In genomic region chr12:130832561-130833209, GRCh38 we compare ENCODE assay signal across 12 cellular contexts. TPM values are rescaled to one million over a fixed set of nuclear protein-coding genes. Genes with fewer than 3 reads are reported as not detected.
DNase-seq lines count a peak whose midpoint lies in the region; ATAC-seq and TF ChIP-seq lines count a peak whose summit lies in the region.
"Had no signal": no experiment of that assay in that cellular context is flagged by ENCODE, and none has a peak within 500 bp of the region (broad histone marks: within the 10 kb centered on the region; RNA-seq: fewer than 3 reads in every experiment).

No MANE protein-coding gene starts in this region.

- H3K4me3 ChIP-seq in GM23248, result no peak overlapping the region
- H3K4me3 ChIP-seq in RWPE2 (ENCODE audit: severe bottlenecking), result no peak overlapping the region
- H3K4me3 ChIP-seq: stomach had no signal

- no peak overlapping the region for H2AFZ ChIP-seq in GM23248

- WGBS in GM23248 (ENCODE audit: low coverage in 1 of 2, low lambda C conversion rate in 2 of 2, missing lambda C conversion rate in 2 of 2), 2 experiments, result 53 to 57% methylated on average over 15 to 17 of the region's 17 CpGs

- H3K4me1 ChIP-seq in GM23248 (ENCODE audit: insufficient read depth) (peaks cover 14% of the 10 kb centered on the region), RWPE2 (ENCODE audit: insufficient read depth, poor library complexity, severe bottlenecking) (peaks cover 5% of the 10 kb centered on the region)

- ATAC-seq in RWPE2 (ENCODE audit: low read depth) (peak; percentile 73), sciatic nerve (peak; percentile 59), GM18858 (IDR thresholded peaks at IDR 0.05; ENCODE audit: unreplicated experiment) (no peak), HG02840 (IDR thresholded peaks at IDR 0.05; ENCODE audit: low FRiP score, unreplicated experiment) (no peak)

- H3K27me3 ChIP-seq in GM23248 (replicated peaks; ENCODE audit: insufficient read depth) (no peaks in the 10 kb centered on the region), RWPE2 (ENCODE audit: insufficient read depth, poor library complexity, severe bottlenecking) (no peaks in the 10 kb centered on the region)
- H3K27me3 ChIP-seq: stomach had no signal

- H3K36me3 ChIP-seq in GM23248 (ENCODE audit: low read depth), result no peaks in the 10 kb centered on the region
- peaks cover 5% of the 10 kb centered on the region; the same call in 1 of the 2 replicates for H3K36me3 ChIP-seq in RWPE2 (ENCODE audit: low read depth)
- H3K36me3 ChIP-seq: stomach had no signal

- H3F3A ChIP-seq in GM23248 (ENCODE audit: insufficient read depth), result 0 out of 2 replicates have a peak, but pooled peaks cover 5% of the 10 kb centered on the region

- peak overlapping the region; percentile 16; the same call in 1 of the 2 replicates for H3K27ac ChIP-seq in GM23248
- H3K27ac ChIP-seq in RWPE2 (ENCODE audit: poor library complexity, severe bottlenecking), result no peak overlapping the region
- H3K27ac ChIP-seq: stomach had no signal

- in situ Hi-C loops in GM23248 (cut with MboI), result no loop called here

- no peaks in the 10 kb centered on the region for H3K9me3 ChIP-seq in GM23248 (ENCODE audit: low read depth)
- H3K9me3 ChIP-seq in RWPE2 (ENCODE audit: severe bottlenecking), result no peaks in the 10 kb centered on the region
- H3K9me3 ChIP-seq: stomach had no signal

- DNase-seq in GM23248 (peak; percentile 81), RWPE2 (ENCODE audit: low spot score) (no peak), glomerular visceral epithelial cell (ENCODE audit: extremely low spot score) (peak; percentile 14), sciatic nerve (ENCODE audit: low spot score) (no peak), cerebellum (ENCODE audit: low spot score) (no peak), 8988T (no peak)
- DNase-seq: effector CD8-positive, alpha-beta T cell; NCI-H774; nephron progenitor cell; stomach had no signal

- H3K9me2 ChIP-seq in GM23248 (ENCODE audit: insufficient read depth), result no peaks in the 10 kb centered on the region

- H3K79me2 ChIP-seq in GM23248 (ENCODE audit: insufficient read depth), result peaks cover 100% of the 10 kb centered on the region

- H3K9ac ChIP-seq in GM23248, result 0 out of 2 replicates have a peak overlapping the region, but pooled peaks have one; percentile 0

- no peaks in the 10 kb centered on the region for H4K20me1 ChIP-seq in GM23248 (ENCODE audit: insufficient read depth)

- intact Hi-C loops in sciatic nerve (cut with DNase I), result no loop called here

- H3K4me2 ChIP-seq in GM23248 (ENCODE audit: unreplicated experiment), result peak overlapping the region; percentile 56

- no peak for TF ChIP-seq CTCF in RWPE2 (IDR thresholded peaks at IDR 0.05; ENCODE audit: poor library complexity, severe bottlenecking)

RNA-seq across cellular contexts. Expression of gene STX2, which starts 6.4 kb away (rescaled TPM):
- total RNA-seq in GM23248 (2014; rRNA removed; shearing (Covaris generic)), result 45.5 and 46.9 TPM in 2 replicates
- 28.9 and 30.1 TPM in 2 replicates for polyA plus RNA-seq in GM23248 (2016; fragmentation: Nextera tagmentation; extraction: Ambion mirVana)
- total RNA-seq in sciatic nerve (35.0 TPM), cerebellum (26.5 TPM)

RNA-seq across cellular contexts. Expression of gene RAN, which starts 39.2 kb away (rescaled TPM):
- total RNA-seq in GM23248 (2014; rRNA removed; shearing (Covaris generic)), result 389 and 541 TPM in 2 replicates
- polyA plus RNA-seq in GM23248 (2016; fragmentation: Nextera tagmentation; extraction: Ambion mirVana), result 1,090 and 1,115 TPM in 2 replicates
- 223 TPM for total RNA-seq in sciatic nerve
- total RNA-seq in cerebellum, result 245 TPM

Comparison
In these comparisons a context has a peak if more than half of its experiments do, and no peak if none do; other contexts are left out.
1. DNase-seq: peak in GM23248 (single experiment) and glomerular visceral epithelial cell (single experiment); none in RWPE2 (single experiment), sciatic nerve (single experiment), cerebellum (single experiment) and 8988T (single experiment).
2. ATAC-seq: peak in RWPE2 (single experiment) and sciatic nerve (single experiment); none in GM18858 (single experiment) and HG02840 (single experiment).